2 cellular contexts compared by ENCODE assay signal in the genomic region with DNA sequence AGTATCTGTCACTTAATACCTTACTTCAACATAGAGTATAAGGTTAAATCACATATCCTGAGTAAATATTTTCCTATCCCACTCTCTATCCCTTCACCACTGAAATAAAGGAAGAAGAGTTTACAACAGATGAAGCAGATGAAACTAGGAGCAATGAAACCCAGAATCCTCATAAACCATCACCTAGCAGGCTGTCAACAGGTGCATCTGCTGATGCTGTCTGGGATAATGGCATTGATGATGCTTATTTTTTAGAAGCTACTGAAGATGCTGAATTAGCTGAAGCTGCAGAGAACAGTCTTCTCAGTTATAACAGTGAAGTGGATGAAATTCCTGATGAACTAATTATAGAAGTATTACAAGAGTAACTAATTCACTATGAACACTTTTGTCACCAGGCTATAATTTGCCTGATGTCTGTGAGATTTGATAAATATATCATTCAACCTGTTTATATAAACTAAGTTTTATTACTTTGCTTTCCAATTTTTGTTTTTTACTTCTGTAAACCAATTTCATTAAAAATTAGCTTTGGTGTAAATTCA.
TF ChIP-seq lines count a peak whose summit lies in the region.

No MANE protein-coding gene starts in this region.

TF ChIP-seq in SK-N-SH, 30 proteins besides CTCF, POLR2A, EP300 and RAD21 (continued from another document):
- TF ChIP-seq IRF3 (IDR thresholded peaks at IDR 0.05; ENCODE audit: low read depth, low read length): no peak
- no peak for TF ChIP-seq GABPA (IDR thresholded peaks at IDR 0.05; ENCODE audit: low read depth)
- TF ChIP-seq ELF1 (IDR thresholded peaks at IDR 0.05): no peak
- no peak for TF ChIP-seq USF1 (IDR thresholded peaks at IDR 0.05; ENCODE audit: borderline replicate concordance, low read depth)

TF ChIP-seq in WTC11, 78 proteins besides CTCF, POLR2A, EP300 and RAD21 (continued from another document):
- TF ChIP-seq, protein P1, sequence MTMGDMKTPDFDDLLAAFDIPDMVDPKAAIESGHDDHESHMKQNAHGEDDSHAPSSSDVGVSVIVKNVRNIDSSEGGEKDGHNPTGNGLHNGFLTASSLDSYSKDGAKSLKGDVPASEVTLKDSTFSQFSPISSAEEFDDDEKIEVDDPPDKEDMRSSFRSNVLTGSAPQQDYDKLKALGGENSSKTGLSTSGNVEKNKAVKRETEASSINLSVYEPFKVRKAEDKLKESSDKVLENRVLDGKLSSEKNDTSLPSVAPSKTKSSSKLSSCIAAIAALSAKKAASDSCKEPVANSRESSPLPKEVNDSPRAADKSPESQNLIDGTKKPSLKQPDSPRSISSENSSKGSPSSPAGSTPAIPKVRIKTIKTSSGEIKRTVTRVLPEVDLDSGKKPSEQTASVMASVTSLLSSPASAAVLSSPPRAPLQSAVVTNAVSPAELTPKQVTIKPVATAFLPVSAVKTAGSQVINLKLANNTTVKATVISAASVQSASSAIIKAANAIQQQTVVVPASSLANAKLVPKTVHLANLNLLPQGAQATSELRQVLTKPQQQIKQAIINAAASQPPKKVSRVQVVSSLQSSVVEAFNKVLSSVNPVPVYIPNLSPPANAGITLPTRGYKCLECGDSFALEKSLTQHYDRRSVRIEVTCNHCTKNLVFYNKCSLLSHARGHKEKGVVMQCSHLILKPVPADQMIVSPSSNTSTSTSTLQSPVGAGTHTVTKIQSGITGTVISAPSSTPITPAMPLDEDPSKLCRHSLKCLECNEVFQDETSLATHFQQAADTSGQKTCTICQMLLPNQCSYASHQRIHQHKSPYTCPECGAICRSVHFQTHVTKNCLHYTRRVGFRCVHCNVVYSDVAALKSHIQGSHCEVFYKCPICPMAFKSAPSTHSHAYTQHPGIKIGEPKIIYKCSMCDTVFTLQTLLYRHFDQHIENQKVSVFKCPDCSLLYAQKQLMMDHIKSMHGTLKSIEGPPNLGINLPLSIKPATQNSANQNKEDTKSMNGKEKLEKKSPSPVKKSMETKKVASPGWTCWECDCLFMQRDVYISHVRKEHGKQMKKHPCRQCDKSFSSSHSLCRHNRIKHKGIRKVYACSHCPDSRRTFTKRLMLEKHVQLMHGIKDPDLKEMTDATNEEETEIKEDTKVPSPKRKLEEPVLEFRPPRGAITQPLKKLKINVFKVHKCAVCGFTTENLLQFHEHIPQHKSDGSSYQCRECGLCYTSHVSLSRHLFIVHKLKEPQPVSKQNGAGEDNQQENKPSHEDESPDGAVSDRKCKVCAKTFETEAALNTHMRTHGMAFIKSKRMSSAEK (CRISPR knock-in tag; IDR thresholded peaks at IDR 0.05; ENCODE audit: borderline replicate concordance): no peak
- no peak for TF ChIP-seq FOXK1 (CRISPR knock-in tag; IDR thresholded peaks at IDR 0.05)
- TF ChIP-seq JAZF1 (CRISPR knock-in tag; IDR thresholded peaks at IDR 0.05): no peak
- no peak for TF ChIP-seq NR1H2 (CRISPR knock-in tag; IDR thresholded peaks at IDR 0.05)
- TF ChIP-seq GRHL2 (CRISPR knock-in tag; IDR thresholded peaks at IDR 0.05; ENCODE audit: insufficient replicate concordance, severe bottlenecking): no peak
- TF ChIP-seq ERG (CRISPR knock-in tag; IDR thresholded peaks at IDR 0.05): no peak
- no peak for TF ChIP-seq SOX15 (CRISPR knock-in tag; IDR thresholded peaks at IDR 0.05)
- no peak for TF ChIP-seq KAT7 (CRISPR knock-in tag; IDR thresholded peaks at IDR 0.05; ENCODE audit: borderline replicate concordance)
- TF ChIP-seq IRF1 (CRISPR knock-in tag; IDR thresholded peaks at IDR 0.05): no peak
TF ChIP-seq in WTC11: peak in this region for 0.
